In the genomic region with DNA sequence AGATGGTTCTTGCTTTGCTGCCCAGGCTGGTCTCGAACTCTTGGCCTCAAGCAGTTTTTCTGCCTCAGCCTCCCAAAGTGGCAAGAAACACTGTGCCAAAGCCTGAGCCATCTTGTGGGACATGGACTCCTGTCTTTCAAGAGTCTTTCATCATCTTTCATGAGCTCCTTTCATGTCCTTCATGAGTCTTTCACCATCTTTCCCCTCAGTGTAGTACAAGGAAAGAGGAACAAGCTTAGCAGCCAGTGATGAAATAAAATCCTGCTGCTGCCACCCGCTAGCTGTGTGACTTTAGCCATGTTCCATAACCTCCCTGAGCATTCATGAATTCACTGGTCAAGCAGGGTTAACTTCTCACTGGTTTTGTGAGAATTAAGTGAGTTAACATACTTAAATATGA, we compare ENCODE assay signal across 17 cellular contexts.
"Had no signal": no experiment of that assay in that cellular context is flagged by ENCODE, and none has a peak within 500 bp of the region (broad histone marks: within the 10 kb centered on the region; RNA-seq: fewer than 3 reads in every experiment).

No MANE protein-coding gene starts in this region.

- H3K27me3 ChIP-seq: pancreas, tibial artery, uterus had no signal

- H3K27ac ChIP-seq: foreskin keratinocyte, pancreas, tibial artery, uterus had no signal

- H3K4me3 ChIP-seq: pancreas, tibial artery, uterus had no signal

- DNase-seq: activated CD4-positive, alpha-beta T cell treated with anti-CD3 and anti-CD28 coated beads for 1 hour; activated CD4-positive, alpha-beta T cell treated with anti-CD3 and anti-CD28 coated beads, Interleukin-2, amount 50 U/mL, for 48 hours; activated CD8-positive, alpha-beta memory T cell treated with anti-CD3 and anti-CD28 coated beads, Interleukin-2, amount 10 ng/mL, durations not matched to agents 7 days and 5 days; activated naive CD4-positive, alpha-beta T cell treated with anti-CD3 and anti-CD28 coated beads, Interleukin-2, amount 10 ng/mL, durations not matched to agents 7 days and 5 days; activated T-cell treated with anti-CD3 and anti-CD28 coated beads, Interleukin-2, amount 50 U/mL, for 24 hours; dermis blood vessel endothelial cell; effector memory CD8-positive, alpha-beta T cell; foreskin keratinocyte; glutamatergic neuron; left ventricle myocardium superior; mesendoderm; pancreas; stimulated activated CD4-positive, alpha-beta T cell treated with anti-CD3 and anti-CD28 coated beads, Interleukin-2, amount 100 ng/mL, for 48 hours; stimulated activated naive B cell treated with anti-CD40 and anti-IgM and Interleukin-4, amounts not matched to agents 10 μg/mL and 1 μg/mL and 100 μg/mL, for 72 hours; T1000; tibial artery; uterus had no signal

- H3K9me3 ChIP-seq: pancreas, tibial artery, uterus had no signal

- ATAC-seq: activated CD8-positive, alpha-beta memory T cell treated with anti-CD3 and anti-CD28 coated beads, Interleukin-2, amount 10 ng/mL, durations not matched to agents 7 days and 5 days; effector memory CD8-positive, alpha-beta T cell; foreskin keratinocyte; left ventricle myocardium superior; stimulated activated naive B cell treated with anti-CD40 and anti-IgM and Interleukin-4, amounts not matched to agents 10 μg/mL and 1 μg/mL and 100 μg/mL, for 72 hours had no signal

- H3K4me1 ChIP-seq: foreskin keratinocyte, pancreas, tibial artery, uterus had no signal

- H3K36me3 ChIP-seq: pancreas, tibial artery, uterus had no signal
